In genomic region chr1:191368891-191369654, GRCh38 we compare ENCODE assay signal across 1 cellular context.
A peak's percentile ranks its signal among the peaks of the same experiment; 100 is the strongest.
TF ChIP-seq lines count a peak whose summit lies in the region.

No MANE protein-coding gene starts in this region.

TF ChIP-seq in K562, 482 proteins besides CTCF, POLR2A, EP300 and RAD21 (continued from another document):
- TF ChIP-seq CHAMP1 (IDR thresholded peaks at IDR 0.05) (0 out of 2 replicates have a peak, but pooled peaks have one; percentile 26), MAZ (CRISPR knock-in tag; conservative IDR thresholded peaks at IDR 0.05 in 1 of 2, IDR thresholded peaks at IDR 0.05 in 1 of 2) (0 out of 4 replicates have a peak, but pooled peaks of 1 of the 2 experiments have one; percentile 19), NFRKB (IDR thresholded peaks at IDR 0.05; ENCODE audit: low read depth) (no peak), PHF8 (IDR thresholded peaks at IDR 0.05; ENCODE audit: borderline replicate concordance, low read length) (peak; percentile 6; the same call in 1 of the 2 replicates), CEBPG (CRISPR knock-in tag; IDR thresholded peaks at IDR 0.05) (peak; percentile 56; the same call in 1 of the 2 replicates), CEBPG (tag; conservative IDR thresholded peaks at IDR 0.05 in 1 of 2, IDR thresholded peaks at IDR 0.05 in 1 of 2) (no peak), HMBOX1 (IDR thresholded peaks at IDR 0.05) (0 out of 2 replicates have a peak, but pooled peaks have one; percentile 16), ELF4 (CRISPR knock-in tag; IDR thresholded peaks at IDR 0.05) (no peak), CBFA2T3 (IDR thresholded peaks at IDR 0.05) (0 out of 2 replicates have a peak, but pooled peaks have one; percentile 41), YY1 (IDR thresholded peaks at IDR 0.05; ENCODE audit: borderline replicate concordance in 1 of 3, control insufficient read depth in 1 of 3, extremely low read depth in 1 of 3, insufficient read depth in 3 of 3, insufficient read length in 1 of 3, insufficient replicate concordance in 2 of 3, low read depth in 1 of 3, low read length in 2 of 3) (peak in 1 of 3 experiments; percentile 41), TAF9B (IDR thresholded peaks at IDR 0.05; ENCODE audit: partially characterized antibody) (peak; percentile 34), VEZF1 (CRISPR knock-in tag; IDR thresholded peaks at IDR 0.05) (peak; percentile 52), PRDM10 (IDR thresholded peaks at IDR 0.05; ENCODE audit: partially characterized antibody) (peak; percentile 31), SRF (CRISPR knock-in tag; IDR thresholded peaks at IDR 0.05) (peak in 1 of 2 experiments; percentile 48; a peak in 1 of 4 replicates), ARID1B (IDR thresholded peaks at IDR 0.05) (peak; percentile 50; the same call in 1 of the 2 replicates), HNRNPLL (IDR thresholded peaks at IDR 0.05; ENCODE audit: low read depth, low read length, poor library complexity, severe bottlenecking) (peak; percentile 87), MLLT1 (IDR thresholded peaks at IDR 0.05) (no peak), TAL1 (IDR thresholded peaks at IDR 0.05) (0 out of 2 replicates have a peak, but pooled peaks have one; percentile 5), PHF21A (IDR thresholded peaks at IDR 0.05; ENCODE audit: borderline replicate concordance, low read depth) (peak; percentile 14; the same call in 1 of the 2 replicates), CEBPB (tag; IDR thresholded peaks at IDR 0.05) (peak; percentile 68), FOXK2 (conservative IDR thresholded peaks at IDR 0.05 in 1 of 2, IDR thresholded peaks at IDR 0.05 in 1 of 2; ENCODE audit: low read depth in 2 of 2) (0 out of 4 replicates have a peak, but pooled peaks of 1 of the 2 experiments have one; percentile 25), ZKSCAN8 (CRISPR knock-in tag; IDR thresholded peaks at IDR 0.05) (no peak)
